20 cellular contexts compared by ENCODE assay signal in genomic region chr6:4185419-4185818, GRCh38. TPM values are rescaled to one million over a fixed set of nuclear protein-coding genes. Genes with fewer than 3 reads are reported as not detected.
A peak's percentile ranks its signal among the peaks of the same experiment; 100 is the strongest.
DNase-seq lines count a peak whose midpoint lies in the region; TF ChIP-seq lines count a peak whose summit lies in the region.
"Had no signal": no experiment of that assay in that cellular context is flagged by ENCODE, and none has a peak within 500 bp of the region (broad histone marks: within the 10 kb centered on the region; RNA-seq: fewer than 3 reads in every experiment).

No MANE protein-coding gene starts in this region.

- no peak for TF ChIP-seq CTCF in progenitor cell of endocrine pancreas (IDR thresholded peaks at IDR 0.05; ENCODE audit: unreplicated experiment)

- peaks cover 11% of the 10 kb centered on the region for H3K9me3 Mint-ChIP-seq in progenitor cell of endocrine pancreas (ENCODE audit: low read depth)
- H3K9me3 Mint-ChIP-seq: activated naive CD4-positive, alpha-beta T cell treated with anti-CD3 and anti-CD28 coated beads, Interleukin-2, amount 50 U/mL, for 24 hours had no signal

- no peak overlapping the region for H3K27ac Mint-ChIP-seq in progenitor cell of endocrine pancreas
- H3K27ac Mint-ChIP-seq: activated naive CD4-positive, alpha-beta T cell treated with anti-CD3 and anti-CD28 coated beads, Interleukin-2, amount 50 U/mL, for 24 hours had no signal

- H3K4me1 Mint-ChIP-seq in progenitor cell of endocrine pancreas (ENCODE audit: low read depth) = peaks cover 4% of the 10 kb centered on the region

- no peaks in the 10 kb centered on the region for H3K36me3 Mint-ChIP-seq in progenitor cell of endocrine pancreas (ENCODE audit: insufficient read depth)
- H3K36me3 Mint-ChIP-seq: activated naive CD4-positive, alpha-beta T cell treated with anti-CD3 and anti-CD28 coated beads, Interleukin-2, amount 50 U/mL, for 24 hours had no signal

- H3K27me3 Mint-ChIP-seq in progenitor cell of endocrine pancreas = no peaks in the 10 kb centered on the region
- H3K27me3 Mint-ChIP-seq: activated naive CD4-positive, alpha-beta T cell treated with anti-CD3 and anti-CD28 coated beads, Interleukin-2, amount 50 U/mL, for 24 hours had no signal

- no peak overlapping the region for H3K4me3 Mint-ChIP-seq in progenitor cell of endocrine pancreas (ENCODE audit: low read depth)
- H3K4me3 Mint-ChIP-seq: activated naive CD4-positive, alpha-beta T cell treated with anti-CD3 and anti-CD28 coated beads, Interleukin-2, amount 50 U/mL, for 24 hours had no signal

- DNase-seq in activated CD4-positive, alpha-beta T cell treated with anti-CD3 and anti-CD28 coated beads for 48 hours = peak; percentile 74
- DNase-seq in activated CD4-positive, alpha-beta T cell treated with anti-CD3 and anti-CD28 coated beads for 4 hours = no peak
- DNase-seq in HT1080 (ENCODE audit: low read depth) (peak; percentile 26), progenitor cell of endocrine pancreas (ENCODE audit: low spot score, unreplicated experiment) (no peak), NCI-H524 (lab: John Stamatoyannopoulos, UW) (no peak)
- peak; percentile 3 for DNase-seq in activated T-helper 9 cell treated with anti-CD3 and anti-CD28 coated beads, Interleukin-2, amount 50 U/mL, for 16 hours (ENCODE audit: low read depth)
- DNase-seq in stimulated activated CD4-positive, alpha-beta T cell treated with anti-CD3 and anti-CD28 coated beads, Interleukin-4, amount 100 ng/mL, for 24 hours = peak; percentile 65
- no peak for DNase-seq in activated CD4-positive, CD25-positive, alpha-beta regulatory T cell treated with anti-CD3 and anti-CD28 coated beads, Interleukin-2, amount 50 U/mL, for 72 hours
- DNase-seq: cerebellar nuclear complex; DND-41; effector CD4-positive, alpha-beta T cell; gastrocnemius medialis; lower lobe of right lung; MM.1S; NCI-H1436 treated with DMSO at 0.1 percent for 48 hours; NCI-H510A treated with DMSO at 0.1 percent for 48 hours; SK-N-SH; T1000; upper lobe of left lung had no signal

RNA-seq across cellular contexts. Expression of gene ECI2, which starts 50.0 kb away (rescaled TPM):
- total RNA-seq in HT1080 (2014; rRNA removed; shearing (Covaris generic)) = 70.7 and 78.5 TPM in 2 replicates
- polyA plus RNA-seq in HT1080 (2015; cell fraction: cytosol; rRNA removed) = 79.7 and 86.7 TPM in 2 replicates
- polyA plus RNA-seq in HT1080 (2015; cell fraction: nucleus; rRNA removed) = 77.0 and 78.0 TPM in 2 replicates
- 68.5 and 71.8 TPM in 2 replicates for total RNA-seq in progenitor cell of endocrine pancreas

Comparison
In these comparisons a context has a peak if more than half of its experiments do, and no peak if none do; other contexts are left out.
1. DNase-seq: peak in activated CD4-positive, alpha-beta T cell treated with anti-CD3 and anti-CD28 coated beads for 48 hours (single experiment), HT1080 (single experiment), activated T-helper 9 cell treated with anti-CD3 and anti-CD28 coated beads, Interleukin-2, amount 50 U/mL, for 16 hours (single experiment) and stimulated activated CD4-positive, alpha-beta T cell treated with anti-CD3 and anti-CD28 coated beads, Interleukin-4, amount 100 ng/mL, for 24 hours (single experiment); none in activated CD4-positive, alpha-beta T cell treated with anti-CD3 and anti-CD28 coated beads for 4 hours (0 of 2), progenitor cell of endocrine pancreas (single experiment), NCI-H524 (0 of 2) and activated CD4-positive, CD25-positive, alpha-beta regulatory T cell treated with anti-CD3 and anti-CD28 coated beads, Interleukin-2, amount 50 U/mL, for 72 hours (single experiment).